ENCODE assay signal across 8 cellular contexts in the genomic region with DNA sequence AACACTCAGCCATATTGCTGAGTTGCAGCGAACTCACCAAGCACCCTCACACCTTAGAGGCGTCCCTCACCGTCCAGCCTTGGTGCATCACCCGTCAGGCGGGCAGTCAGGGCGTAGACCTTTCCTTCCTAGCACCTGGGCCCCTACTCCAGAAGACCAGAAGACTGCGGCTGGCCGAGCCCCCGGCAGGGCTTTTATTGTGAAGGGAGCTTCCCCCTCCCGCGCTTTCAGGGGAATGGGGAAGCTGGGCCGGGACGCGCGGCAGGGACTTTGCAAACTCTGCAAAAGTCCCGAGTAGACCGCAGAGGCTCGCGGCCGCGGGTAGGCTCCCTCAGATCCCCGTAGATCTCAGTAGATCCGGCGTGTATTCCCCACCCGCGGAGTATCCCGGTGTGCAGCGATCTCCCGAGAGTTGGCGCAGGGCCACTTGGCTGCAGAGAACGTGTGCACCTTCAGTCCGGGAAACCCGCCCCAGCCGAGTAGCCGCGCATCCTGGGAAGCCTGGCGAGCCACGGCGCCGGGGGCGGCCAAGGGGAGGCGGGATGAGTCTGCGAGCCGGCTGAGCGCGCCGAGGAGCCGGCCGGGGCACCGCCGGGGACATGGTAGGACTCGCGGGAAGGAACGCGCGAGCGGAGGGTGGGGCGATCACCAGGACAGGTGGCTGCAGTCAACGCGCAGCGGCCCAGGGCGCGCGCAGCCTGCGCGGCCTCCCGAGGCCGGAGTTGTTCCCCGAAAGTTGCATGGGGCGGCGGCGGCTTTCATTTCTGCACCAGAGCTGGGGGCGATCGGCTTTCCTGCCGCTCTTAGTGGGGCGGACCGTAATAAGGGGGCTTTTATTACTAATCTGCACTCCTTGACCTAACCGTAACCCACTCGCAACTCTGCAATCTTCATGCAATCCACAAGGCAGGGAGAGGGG. TPM values are rescaled to one million over a fixed set of nuclear protein-coding genes. Genes with fewer than 3 reads are reported as not detected.
A peak's percentile ranks its signal among the peaks of the same experiment; 100 is the strongest.
DNase-seq lines count a peak whose midpoint lies in the region; ATAC-seq and TF ChIP-seq lines count a peak whose summit lies in the region.

A gene (plus strand): TSS at position 268 of the 919 bp plus-strand sequence. CDS start 332 bp downstream, at position 600.

- H3K27me3 Mint-ChIP-seq in central memory CD8-positive, alpha-beta T cell = peaks cover 61% of the 10 kb centered on the region

- no peaks in the 10 kb centered on the region for H3K36me3 ChIP-seq in RWPE2 (ENCODE audit: low read depth)

- no peak within 1 kb of the TSS for H3K27ac Mint-ChIP-seq in central memory CD8-positive, alpha-beta T cell (ENCODE audit: low read depth)

- H3K9me3 Mint-ChIP-seq in central memory CD8-positive, alpha-beta T cell = peaks cover 13% of the 10 kb centered on the region

- H3K4me1 ChIP-seq in RWPE2 (ENCODE audit: insufficient read depth, poor library complexity, severe bottlenecking) = no peaks in the 10 kb centered on the region

- no peak within 1 kb of the TSS for H3K27ac ChIP-seq in RWPE2 (ENCODE audit: poor library complexity, severe bottlenecking)

- no peak for TF ChIP-seq POLR2A in lower leg skin (IDR thresholded peaks at IDR 0.05)

- H3K4me1 Mint-ChIP-seq in central memory CD8-positive, alpha-beta T cell = peaks cover 10% of the 10 kb centered on the region

- H3K4me3 ChIP-seq in RWPE2 (ENCODE audit: severe bottlenecking) = peak within 1 kb of the TSS; percentile 32
- H3K4me3 ChIP-seq in lower leg skin (ENCODE audit: low read depth, poor library complexity, severe bottlenecking) = peak within 1 kb of the TSS; percentile 61

- H3K9me3 ChIP-seq in RWPE2 (ENCODE audit: severe bottlenecking) = peaks cover 4% of the 10 kb centered on the region

- H3K4me3 Mint-ChIP-seq in central memory CD8-positive, alpha-beta T cell = peak within 1 kb of the TSS; percentile 66

- no peaks in the 10 kb centered on the region for H3K27me3 ChIP-seq in RWPE2 (ENCODE audit: insufficient read depth, poor library complexity, severe bottlenecking)

- DNase-seq in NCI-H345 (lab: John Stamatoyannopoulos, UW) = peak; percentile 20
- no peak for DNase-seq in NCI-H345 treated with DMSO at 0.1 percent for 48 hours (lab: John Stamatoyannopoulos, UW; ENCODE audit: unreplicated experiment)
- peak; percentile 68 for DNase-seq in RWPE2 (ENCODE audit: low spot score)
- DNase-seq in central memory CD8-positive, alpha-beta T cell (ENCODE audit: low spot score in 2 of 2) = no peak
- DNase-seq in lower leg skin (ENCODE audit: low spot score in 2 of 2) = peak in 1 of 2 donors; percentile 90
- peak; percentile 16 for DNase-seq in stimulated activated CD8-positive, alpha-beta memory T cell treated with anti-CD3 and anti-CD28 coated beads, Interleukin-4, amount 100 ng/mL, for 24 hours (ENCODE audit: low read depth)
- no peak for DNase-seq in activated gamma-delta T cell (lab: John Stamatoyannopoulos, UW)

- no peak for TF ChIP-seq CTCF in RWPE2 (IDR thresholded peaks at IDR 0.05; ENCODE audit: poor library complexity, severe bottlenecking)
- TF ChIP-seq CTCF in lower leg skin (IDR thresholded peaks at IDR 0.05) = no peak

- intact Hi-C loops in lower leg skin (cut with DNase I; ENCODE audit: low total_unique reads) = no loop called here

- ATAC-seq in RWPE2 (ENCODE audit: low read depth) = peak; percentile 76
- ATAC-seq in central memory CD8-positive, alpha-beta T cell (replicated peaks; ENCODE audit: extremely low read depth, poor library complexity, severe bottlenecking) = peak; percentile 40
- no peak for ATAC-seq in HG02798 (IDR thresholded peaks at IDR 0.05; ENCODE audit: poor library complexity, unreplicated experiment)

- no peaks in the 10 kb centered on the region for H3K36me3 Mint-ChIP-seq in central memory CD8-positive, alpha-beta T cell (ENCODE audit: insufficient read depth)

- 1 to 4% methylated on average over 46 to 64 of the region's 79 CpGs for WGBS in lower leg skin, 2 donors

RNA-seq across cellular contexts. Expression of the gene that starts here (rescaled TPM):
- 1 to 10 TPM; 1.4 to 5.6 (median 3.3) TPM for total RNA-seq in lower leg skin

Comparison
In these comparisons a context has a peak if more than half of its experiments do, and no peak if none do; other contexts are left out.
1. DNase-seq: peak in NCI-H345 (single experiment), RWPE2 (single experiment) and stimulated activated CD8-positive, alpha-beta memory T cell treated with anti-CD3 and anti-CD28 coated beads, Interleukin-4, amount 100 ng/mL, for 24 hours (single experiment); none in NCI-H345 treated with DMSO at 0.1 percent for 48 hours (single experiment), central memory CD8-positive, alpha-beta T cell (0 of 2) and activated gamma-delta T cell (single experiment).